ENCODE assay signal across 1 cellular context in the genomic region with DNA sequence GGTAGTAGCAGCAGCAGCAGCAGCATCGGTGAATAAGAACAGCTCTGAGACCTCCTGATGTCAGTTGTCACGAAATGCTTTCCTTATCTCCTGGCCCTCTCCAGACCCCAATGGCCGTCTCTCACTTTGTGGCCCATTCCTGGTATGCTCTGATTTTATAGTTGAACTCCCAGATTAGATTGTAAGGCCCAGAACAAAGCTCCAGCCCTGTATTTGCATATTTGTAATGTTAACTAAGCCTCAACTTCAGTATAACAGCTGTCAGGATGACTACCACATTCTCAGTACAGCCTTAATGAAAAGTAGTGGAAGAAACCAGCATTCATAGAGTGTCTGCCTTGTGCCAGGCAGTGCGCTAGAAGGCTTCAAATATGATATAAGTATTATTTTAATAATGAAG.
TF ChIP-seq lines count a peak whose summit lies in the region.

No MANE protein-coding gene starts in this region.

TF ChIP-seq in GM23338, 12 proteins besides CTCF, POLR2A, EP300 and RAD21 (continued from another document):
- TF ChIP-seq CREB1 (CRISPR knock-in tag; IDR thresholded peaks at IDR 0.05; ENCODE audit: low read depth) (no peak), EZH2phosphoT487 (IDR thresholded peaks at IDR 0.05; ENCODE audit: unreplicated experiment) (no peak), POLR2AphosphoS5 (IDR thresholded peaks at IDR 0.05; ENCODE audit: low read depth) (no peak)
